Comparison of ENCODE assay signal across 22 cellular contexts in genomic region chr16:69814561-69814960, GRCh38.
"Had no signal": no experiment of that assay in that cellular context is flagged by ENCODE, and none has a peak within 500 bp of the region (broad histone marks: within the 10 kb centered on the region; RNA-seq: fewer than 3 reads in every experiment).

No MANE protein-coding gene starts in this region.

- H3K9me3 ChIP-seq: esophagus muscularis mucosa had no signal

- H3K27ac Mint-ChIP-seq: dendritic cell treated with granulocyte-macrophage colony-stimulating factor and Interleukin-4, amounts not matched to agents 40 ng/mL and 50 ng/mL, for 4 days; type B pancreatic cell had no signal

- H3K4me3 ChIP-seq: esophagus muscularis mucosa, heart left ventricle, thoracic aorta had no signal

- H3K4me3 Mint-ChIP-seq: dendritic cell treated with granulocyte-macrophage colony-stimulating factor and Interleukin-4, amounts not matched to agents 40 ng/mL and 50 ng/mL, for 4 days; naive B cell; type B pancreatic cell had no signal

- H3K27me3 ChIP-seq: esophagus muscularis mucosa, foreskin keratinocyte, heart left ventricle had no signal

- ATAC-seq: foreskin keratinocyte; heart left ventricle; right cardiac atrium; stimulated activated naive CD8-positive, alpha-beta T cell treated with anti-CD3 and anti-CD28 coated beads, Interleukin-15, Interleukin-2, amounts not matched to agents 100 U/mL and 50 U/mL, for 24 hours had no signal

- H3K4me1 ChIP-seq: esophagus muscularis mucosa, foreskin keratinocyte, heart left ventricle, parathyroid adenoma had no signal

- DNase-seq: activated CD4-positive, alpha-beta T cell treated with anti-CD3 and anti-CD28 coated beads for 4 hours; activated CD4-positive, alpha-beta T cell treated with anti-CD3 and anti-CD28 coated beads, Interleukin-2, amount 50 U/mL, for 4 hours; activated CD8-positive, alpha-beta memory T cell treated with anti-CD3 and anti-CD28 coated beads for 24 hours; activated gamma-delta T cell treated with Interleukin-2 at 50 U/mL for 16 hours; activated naive CD4-positive, alpha-beta T cell treated with anti-CD3 and anti-CD28 coated beads, Interleukin-2, amount 50 U/mL, for 16 hours; activated T-cell treated with anti-CD3 and anti-CD28 coated beads, Interleukin-2, amount 50 U/mL, for 1 hour; amniotic stem cell; caudate nucleus; foreskin keratinocyte; heart left ventricle; kidney glomerular epithelial cell; left ventricle myocardium superior; naive B cell; right cardiac atrium; stimulated activated CD4-positive, alpha-beta T cell treated with anti-CD3 and anti-CD28 coated beads, Interleukin-2, amount 100 ng/mL, for 48 hours; stimulated activated naive CD8-positive, alpha-beta T cell treated with anti-CD3 and anti-CD28 coated beads, Interleukin-15, Interleukin-2, amounts not matched to agents 100 U/mL and 50 U/mL, for 24 hours had no signal

- FAIRE-seq: astrocyte had no signal

- H3K9me3 Mint-ChIP-seq: dendritic cell treated with granulocyte-macrophage colony-stimulating factor and Interleukin-4, amounts not matched to agents 40 ng/mL and 50 ng/mL, for 4 days had no signal

- H3K27ac ChIP-seq: foreskin keratinocyte, heart left ventricle, parathyroid adenoma, thoracic aorta had no signal

- H3K27me3 Mint-ChIP-seq: dendritic cell treated with granulocyte-macrophage colony-stimulating factor and Interleukin-4, amounts not matched to agents 40 ng/mL and 50 ng/mL, for 4 days; naive B cell; type B pancreatic cell had no signal
